Comparison of ENCODE assay signal across 12 cellular contexts in the genomic region with DNA sequence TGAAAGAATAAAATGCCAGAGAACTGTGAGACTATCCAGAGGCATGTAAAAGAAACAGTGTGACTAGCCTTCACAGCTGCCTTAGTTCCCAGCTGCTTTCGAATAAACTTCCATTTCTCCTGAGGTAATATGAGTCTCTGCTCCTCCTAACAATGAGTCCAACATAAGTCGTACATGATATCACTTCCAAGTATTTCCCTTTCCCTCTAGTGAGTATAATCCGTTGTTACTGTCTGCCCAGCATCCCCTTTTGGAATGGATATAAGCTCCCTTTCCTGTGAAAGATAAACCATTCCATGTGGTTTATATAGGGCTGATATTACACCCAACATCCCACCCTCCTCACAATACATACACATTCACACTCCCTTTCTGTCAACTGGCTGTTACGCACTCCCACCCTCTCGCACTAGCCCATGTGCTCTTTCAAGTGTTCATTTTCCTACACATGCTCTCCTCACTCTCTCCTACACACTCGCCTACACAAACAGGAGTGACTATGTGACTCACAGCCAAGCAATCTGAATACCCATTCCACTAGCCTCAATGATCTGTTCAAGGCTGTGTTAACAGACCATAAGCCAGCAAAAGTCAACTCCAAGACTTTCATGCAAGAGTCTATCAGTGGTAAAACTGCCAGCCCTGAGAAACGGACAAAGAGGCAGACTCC. TPM values are rescaled to one million over a fixed set of nuclear protein-coding genes. Genes with fewer than 3 reads are reported as not detected.
A peak's percentile ranks its signal among the peaks of the same experiment; 100 is the strongest.
DNase-seq lines count a peak whose midpoint lies in the region; ATAC-seq, FAIRE-seq and TF ChIP-seq lines count a peak whose summit lies in the region.
"Had no signal": no experiment of that assay in that cellular context is flagged by ENCODE, and none has a peak within 500 bp of the region (broad histone marks: within the 10 kb centered on the region; RNA-seq: fewer than 3 reads in every experiment).

No MANE protein-coding gene starts in this region.

- no TSS peak for BruUV-seq in K562 (replicated peaks; lab: Mats Ljungman, UMichigan)

- H3K4me1 ChIP-seq in HEK293 (ENCODE audit: control insufficient read depth, insufficient read depth, low read length), result no peaks in the 10 kb centered on the region
- H3K4me1 ChIP-seq in K562 (replicated peaks in 1 of 2; ENCODE audit: control insufficient read depth in 2 of 2, insufficient read depth in 2 of 2, low read length in 2 of 2), result peaks cover 5 to 7% of the 10 kb centered on the region in 2 experiments; a peak in 3 of 5 replicates
- H3K4me1 ChIP-seq in naive thymus-derived CD4-positive, alpha-beta T cell (ENCODE audit: control insufficient read depth in 2 of 2, insufficient read depth in 2 of 2, low read length in 2 of 2), result peaks cover 5 to 24% of the 10 kb centered on the region in 2 donors

- H3K4me3 Mint-ChIP-seq in naive thymus-derived CD4-positive, alpha-beta T cell, result peak overlapping the region in 6 of 10 donors; percentile 0 to 51 (median 24)
- H3K4me3 Mint-ChIP-seq: type B pancreatic cell had no signal

- H3K4me3 ChIP-seq in AG10803 (ENCODE audit: low read length), result no peak overlapping the region
- H3K4me3 ChIP-seq in HEK293 (ENCODE audit: low read depth, low read length), result no peak overlapping the region
- no peak overlapping the region for H3K4me3 ChIP-seq in K562
- no peak overlapping the region for H3K4me3 ChIP-seq in naive thymus-derived CD4-positive, alpha-beta T cell (ENCODE audit: low read length)
- H3K4me3 ChIP-seq: lung had no signal

- H3K27me3 ChIP-seq in K562 (ENCODE audit: control insufficient read depth in 2 of 2, insufficient read depth in 2 of 2, low read length in 2 of 2), result no peaks in the 10 kb centered on the region
- H3K27me3 ChIP-seq in naive thymus-derived CD4-positive, alpha-beta T cell (ENCODE audit: control insufficient read depth in 2 of 2, insufficient read depth in 2 of 2, low read length in 2 of 2), result no peaks in the 10 kb centered on the region

- no peak for TF ChIP-seq CTCF in AG10803 (conservative IDR thresholded peaks at IDR 0.05; ENCODE audit: low read length)
- TF ChIP-seq CTCF in HEK293 (tag by site-specific recombination; IDR thresholded peaks at IDR 0.05), result no peak
- no peak for TF ChIP-seq CTCF in K562 (IDR thresholded peaks at IDR 0.05 in 2 of 3, conservative IDR thresholded peaks at IDR 0.05 in 1 of 3; ENCODE audit: insufficient read depth in 2 of 3, low read depth in 1 of 3, low read length in 3 of 3)

- H3K9me1 ChIP-seq in K562 (ENCODE audit: control insufficient read depth, insufficient read depth, low read length), result no peaks in the 10 kb centered on the region

- intact Hi-C loops in K562 (cut with micrococcal nuclease), result loop anchor here (10.0 kb wide), 1 partner anchor 333 kb away; the partner anchor contains the start of gene TMA16
- intact Hi-C loops in naive thymus-derived CD4-positive, alpha-beta T cell (cut with micrococcal nuclease), result no loop called here
- intact Hi-C loops in left cardiac atrium (cut with DNase I), result no loop called here

- peaks cover 100% of the 10 kb centered on the region for H3K79me2 ChIP-seq in K562 (ENCODE audit: control insufficient read depth, insufficient read depth, low read length)

- FAIRE-seq in K562 (lab: Jason Lieb, UNC) (no peak), frontal cortex (lab: Jason Lieb, UNC) (no peak)

- peaks cover 0 to under 1% (median 0%) of the 10 kb centered on the region in 11 donors for H3K9me3 Mint-ChIP-seq in naive thymus-derived CD4-positive, alpha-beta T cell
- H3K9me3 Mint-ChIP-seq: type B pancreatic cell had no signal

- no peaks in the 10 kb centered on the region for H3K27me3 Mint-ChIP-seq in naive thymus-derived CD4-positive, alpha-beta T cell
- H3K27me3 Mint-ChIP-seq: type B pancreatic cell had no signal

- no peak overlapping the region for H3K9ac ChIP-seq in K562 (ENCODE audit: insufficient read depth in 1 of 2, low read depth in 2 of 2, low read length in 2 of 2)

- H3K36me3 ChIP-seq in HEK293 (ENCODE audit: control insufficient read depth in 2 of 2, insufficient read depth in 1 of 2, low read length in 2 of 2) (peaks cover 6 to 57% of the 10 kb centered on the region in 2 experiments), K562 (ENCODE audit: control insufficient read depth, insufficient read depth, low read length) (peaks cover 76% of the 10 kb centered on the region)
- H3K36me3 ChIP-seq in naive thymus-derived CD4-positive, alpha-beta T cell (ENCODE audit: control insufficient read depth in 2 of 3, insufficient read depth in 3 of 3, low read length in 3 of 3), result peaks cover 0 to 15% (median 9%) of the 10 kb centered on the region in 3 experiments

- DNase-seq in AG10803 (ENCODE audit: low read depth) (peak; percentile 60), K562 (ENCODE audit: extremely low read depth in 1 of 4, low spot score in 3 of 4) (peak in 1 of 4 experiments; percentile 15), COLO829 (ENCODE audit: low spot score) (no peak), NCI-H1930 (lab: John Stamatoyannopoulos, UW) (no peak), frontal cortex (ENCODE audit: low spot score in 2 of 2) (no peak), left cardiac atrium (no peak)
- no peak for DNase-seq in naive thymus-derived CD4-positive, alpha-beta T cell
- DNase-seq: DMS153, SW 1271 had no signal

- no peak for TF ChIP-seq POLR2A in K562 (conservative IDR thresholded peaks at IDR 0.05)

- CTCF ChIA-PET in HEK293 (lab: Yijun Ruan, JAX), result interaction anchor here (0.6 kb wide), 1 partner anchor 17 kb away, joined by 4 read pairs; no protein-coding TSS in a partner anchor
- CTCF ChIA-PET in K562 (lab: Yijun Ruan, JAX; ENCODE audit: low intra/inter-chr PET ratio), result no interaction called here
- CTCF ChIA-PET in naive thymus-derived CD4-positive, alpha-beta T cell (lab: Charles Lee), result interaction anchor here (0.6 to 1.1 kb wide), 2 partner anchors 10 to 21 kb away, joined by 3 read pairs; no protein-coding TSS in a partner anchor

- no peak for TF ChIP-seq RAD21 in K562 (CRISPR knock-in tag; conservative IDR thresholded peaks at IDR 0.05 in 1 of 2, IDR thresholded peaks at IDR 0.05 in 1 of 2)

- peak overlapping the region in 1 of 9 donors; percentile 12 for H3K27ac Mint-ChIP-seq in naive thymus-derived CD4-positive, alpha-beta T cell
- H3K27ac Mint-ChIP-seq: type B pancreatic cell had no signal

- H3K27ac ChIP-seq in HEK293 (ENCODE audit: extremely low read depth, low read depth, low read length) (no peak overlapping the region), K562 (ENCODE audit: extremely low read depth, low read depth, low read length) (no peak overlapping the region; the same call in 2 of the 3 replicates)
- no peak overlapping the region for H3K27ac ChIP-seq in naive thymus-derived CD4-positive, alpha-beta T cell (ENCODE audit: low read depth, low read length)

- H2AFZ ChIP-seq in K562 (ENCODE audit: low read depth, low read length), result no peak overlapping the region

- peaks cover 10% of the 10 kb centered on the region; the same call in 1 of the 2 replicates for H4K20me1 ChIP-seq in K562 (replicated peaks; ENCODE audit: control insufficient read depth, insufficient read depth, low read length)

- H3K36me3 Mint-ChIP-seq in naive thymus-derived CD4-positive, alpha-beta T cell, result peaks cover 0 to 46% (median 27%) of the 10 kb centered on the region in 5 donors

- no peak for TF ChIP-seq EP300 in K562 (IDR thresholded peaks at IDR 0.05; ENCODE audit: low read length)

- H3K9me3 ChIP-seq in HEK293 (ENCODE audit: control insufficient read depth, insufficient read depth, low read depth, low read length), result no peaks in the 10 kb centered on the region
- H3K9me3 ChIP-seq in K562 (replicated peaks; ENCODE audit: control insufficient read depth, insufficient read depth, low read depth, low read length), result no peaks in the 10 kb centered on the region
- no peaks in the 10 kb centered on the region for H3K9me3 ChIP-seq in naive thymus-derived CD4-positive, alpha-beta T cell (ENCODE audit: control insufficient read depth in 2 of 3, low read length in 3 of 3)

- ATAC-seq in K562 (no peak), left cardiac atrium (no peak)
- ATAC-seq in naive thymus-derived CD4-positive, alpha-beta T cell, result no peak

- no peak overlapping the region for H3K4me2 ChIP-seq in K562 (ENCODE audit: insufficient read depth, low read length)

- POLR2A ChIA-PET in HEK293 (lab: Yijun Ruan, JAX) (no interaction called here), K562 (lab: Yijun Ruan, JAX) (interaction anchor here (1.2 kb wide), 1 partner anchor 16 kb away, joined by 5 read pairs; no protein-coding TSS in a partner anchor)
- POLR2A ChIA-PET in naive thymus-derived CD4-positive, alpha-beta T cell (lab: Charles Lee), result no interaction called here

- in situ Hi-C loops in K562 (cut with MboI), result no loop called here

- WGBS in K562 (ENCODE audit: insufficient coverage, low coverage, missing lambda C conversion rate), result 81% methylated on average over 7 of the region's 7 CpGs

- H3K4me1 Mint-ChIP-seq in naive thymus-derived CD4-positive, alpha-beta T cell, result peaks cover 33 to 87% (median 77%) of the 10 kb centered on the region in 7 donors

TF ChIP-seq in HEK293, 187 proteins besides CTCF, POLR2A, EP300 and RAD21 (continues in another document):
- TF ChIP-seq ZFHX2 (tag by site-specific recombination; conservative IDR thresholded peaks at IDR 0.05), result peak; percentile 97

TF ChIP-seq in K562, 482 proteins besides CTCF, POLR2A, EP300 and RAD21 (continues in another document):
- TF ChIP-seq EGR1 (conservative IDR thresholded peaks at IDR 0.05), result peak; percentile 78
- no peak for TF ChIP-seq TBP (optimal IDR thresholded peaks at IDR 0.05; ENCODE audit: low read depth, low read length)

RNA-seq across cellular contexts. Expression of gene NAF1, which starts 5.0 kb away (rescaled TPM):
- 32.4 and 67.7 TPM in 2 replicates for total RNA-seq in K562 (2011; cell fraction: chromatin; rRNA removed; ENCODE audit: low replicate concordance)
- total RNA-seq in K562 (2011; cell fraction: nucleolus; rRNA removed), result 23.3 and 24.5 TPM in 2 replicates
- 37.0 and 77.9 TPM in 2 replicates for total RNA-seq in K562 (2011; cell fraction: nucleoplasm; rRNA removed)
- total RNA-seq in K562 (2014; rRNA removed), result 25.8 and 31.6 TPM in 2 replicates
- 16.5 and 17.0 TPM in 2 replicates for total RNA-seq in K562 (2014; rRNA removed; fragmentation: Illumina TruSeq; extraction: Trizol)
- total RNA-seq in K562 (2015; rRNA removed; fragmentation: Illumina TruSeq; extraction: Trizol), result 17.0 and 19.6 TPM in 2 replicates
- total RNA-seq in K562 (2021), result 39.2 and 40.6 TPM in 2 replicates
- 15.0 and 15.7 TPM in 2 replicates for polyA plus RNA-seq in K562 (2011; rRNA removed)
- polyA plus RNA-seq in K562 (2011; cell fraction: cytosol; rRNA removed), result 6.1 and 8.6 TPM in 2 replicates
- polyA plus RNA-seq in K562 (2011; cell fraction: nucleus; rRNA removed), result 13.6 and 14.4 TPM in 2 replicates
- polyA plus RNA-seq in K562 (2012), result 13.4 and 17.8 TPM in 2 replicates
- polyA plus RNA-seq in K562 (2014; fragmentation: Illumina TruSeq; extraction: Trizol), result 20.8 and 22.0 TPM in 2 replicates
- polyA plus RNA-seq in K562 (2014; fragmentation: Nextera tagmentation; extraction: Ambion mirVana), result 1 to 10 TPM; 2.4 to 2.7 TPM
- polyA plus RNA-seq in K562 (2014; rRNA removed), result 21.6 TPM in 2 replicates
- 22.9 and 23.0 TPM in 2 replicates for polyA minus RNA-seq in K562 (2011; rRNA and poly(A)+ RNA removed)
- 15.8 and 17.5 TPM in 2 replicates for polyA minus RNA-seq in K562 (2011; cell fraction: cytosol; rRNA and poly(A)+ RNA removed)
- polyA minus RNA-seq in K562 (2011; cell fraction: nucleus; rRNA and poly(A)+ RNA removed), result 51.2 and 60.5 TPM in 2 replicates
- 10 to 100 TPM; 21.2 to 49.5 (median 23.9) TPM for total RNA-seq in naive thymus-derived CD4-positive, alpha-beta T cell
- 1 to 10 TPM; 3.3 to 4.3 TPM for polyA plus RNA-seq in naive thymus-derived CD4-positive, alpha-beta T cell
- 11.4 TPM for total RNA-seq in frontal cortex
- 10 to 100 TPM in 1 of 2 donors, 1 to 10 TPM in 1; 9.9 to 14.5 TPM for total RNA-seq in left cardiac atrium
